Comparison of ENCODE assay signal across 8 cellular contexts in genomic region chr19:1279782-1280341, GRCh38. TPM values are rescaled to one million over a fixed set of nuclear protein-coding genes. Genes with fewer than 3 reads are reported as not detected.
DNase-seq lines count a peak whose midpoint lies in the region; ATAC-seq and TF ChIP-seq lines count a peak whose summit lies in the region.

No MANE protein-coding gene starts in this region.

- H2AFZ ChIP-seq in GM23248: no peak overlapping the region

- WGBS in GM23248 (ENCODE audit: low coverage in 1 of 2, low lambda C conversion rate in 2 of 2, missing lambda C conversion rate in 2 of 2), 2 experiments: 30 to 32% methylated on average over 10 of the region's 10 CpGs

- peaks cover 12% of the 10 kb centered on the region for H3K27me3 ChIP-seq in GM23248 (replicated peaks; ENCODE audit: insufficient read depth)
- H3K27me3 ChIP-seq in left lung: peaks cover 6 to 23% of the 10 kb centered on the region in 2 donors

- peaks cover 9% of the 10 kb centered on the region for H3K4me1 Mint-ChIP-seq in chondrocyte (ENCODE audit: low read depth)

- H3K9me3 ChIP-seq in GM23248 (ENCODE audit: low read depth): no peaks in the 10 kb centered on the region
- no peaks in the 10 kb centered on the region for H3K9me3 ChIP-seq in left lung

- intact Hi-C loops in left lung (cut with DNase I): no loop called here

- peak; percentile 96 for TF ChIP-seq CTCF in AG09309 (IDR thresholded peaks at IDR 0.05; ENCODE audit: control insufficient read depth, insufficient read depth, low read depth, low read length, missing control alignments)
- peak; percentile 94 for TF ChIP-seq CTCF in chondrocyte (IDR thresholded peaks at IDR 0.05)
- TF ChIP-seq CTCF in left lung (IDR thresholded peaks at IDR 0.05): peak; percentile 96 to 97

- H3K36me3 Mint-ChIP-seq in chondrocyte (ENCODE audit: low read depth): peaks cover 2% of the 10 kb centered on the region

- H3K79me2 ChIP-seq in GM23248 (ENCODE audit: insufficient read depth): peaks cover 12% of the 10 kb centered on the region

- H3K4me3 Mint-ChIP-seq in chondrocyte (ENCODE audit: unreplicated experiment): no peak overlapping the region

- H3K36me3 ChIP-seq in GM23248 (ENCODE audit: low read depth): no peaks in the 10 kb centered on the region
- peaks cover 0 to 30% of the 10 kb centered on the region in 2 donors for H3K36me3 ChIP-seq in left lung

- no peak for DNase-seq in AG09309 (ENCODE audit: low read depth)
- DNase-seq in GM23248: peak; percentile 82
- peak; percentile 50 for DNase-seq in NCI-H2227 treated with DMSO at 0.1 percent for 48 hours (lab: John Stamatoyannopoulos, UW)
- DNase-seq in activated CD4-positive, alpha-beta T cell treated with anti-CD3 and anti-CD28 coated beads for 48 hours: peak; percentile 87
- no peak for DNase-seq in chondrocyte (ENCODE audit: low spot score)
- DNase-seq in left lung: peak; percentile 79 to 94
- peak in 2 of 3 donors; percentile 67 to 70 for DNase-seq in stimulated activated CD4-positive, alpha-beta T cell treated with anti-CD3 and anti-CD28 coated beads, TNF-alpha, amount 100 ng/mL, for 1 hour (ENCODE audit: low read depth in 3 of 3, low spot score in 1 of 3)

- H3K9ac ChIP-seq in GM23248: no peak overlapping the region

- in situ Hi-C loops in GM23248 (cut with MboI): no loop called here

- H3K27ac Mint-ChIP-seq in chondrocyte (ENCODE audit: unreplicated experiment): peak overlapping the region; percentile 27

- H3K4me2 ChIP-seq in GM23248 (ENCODE audit: unreplicated experiment): no peak overlapping the region

- H3K4me1 ChIP-seq in GM23248 (ENCODE audit: insufficient read depth) (no peaks in the 10 kb centered on the region; the same call in 1 of the 2 replicates), left lung (peaks cover 4 to 25% of the 10 kb centered on the region in 2 donors)

- H3K9me2 ChIP-seq in GM23248 (ENCODE audit: insufficient read depth): no peaks in the 10 kb centered on the region

- ATAC-seq in left lung (peak; percentile 37), GM18907 (IDR thresholded peaks at IDR 0.05; ENCODE audit: unreplicated experiment) (no peak)

- H3K4me3 ChIP-seq in AG09309 (ENCODE audit: control insufficient read depth, low read depth, low read length): no peak overlapping the region
- H3K4me3 ChIP-seq in GM23248: no peak overlapping the region
- H3K4me3 ChIP-seq in left lung: no peak overlapping the region

- no peaks in the 10 kb centered on the region for H4K20me1 ChIP-seq in GM23248 (ENCODE audit: insufficient read depth)

- H3K27ac ChIP-seq in GM23248 (no peak overlapping the region), left lung (no peak overlapping the region)

- no peaks in the 10 kb centered on the region for H3K9me3 Mint-ChIP-seq in chondrocyte (ENCODE audit: low read depth)

- H3K27me3 Mint-ChIP-seq in chondrocyte (ENCODE audit: low read depth): no peaks in the 10 kb centered on the region

- H3F3A ChIP-seq in GM23248 (ENCODE audit: insufficient read depth): peaks cover 9% of the 10 kb centered on the region; the same call in 1 of the 2 replicates

RNA-seq across cellular contexts. Expression of gene FAM174C, which starts 4.5 kb away (rescaled TPM):
- total RNA-seq in GM23248 (2014; rRNA removed; shearing (Covaris generic)): 61.5 and 84.5 TPM in 2 replicates
- polyA plus RNA-seq in GM23248 (2016; fragmentation: Nextera tagmentation; extraction: Ambion mirVana): 67.8 and 81.6 TPM in 2 replicates
- total RNA-seq in chondrocyte (32.7 to 41.3 TPM (median 36.1 TPM) in 3 replicates), left lung (10 to 100 TPM; 48.0 to 58.7 TPM)

RNA-seq across cellular contexts. Expression of gene EFNA2, which starts 5.8 kb away (rescaled TPM):
- total RNA-seq in GM23248 (2014; rRNA removed; shearing (Covaris generic)): not detected in 2 replicates
- polyA plus RNA-seq in GM23248 (2016; fragmentation: Nextera tagmentation; extraction: Ambion mirVana): not detected in 2 replicates
- total RNA-seq in chondrocyte (7.0 to 7.9 TPM (median 7.2 TPM) in 3 replicates), left lung (under 1 TPM in 1 of 2 donors, not detected in 1; 0.52 TPM)

RNA-seq across cellular contexts. Expression of gene CIRBP, which starts 10.7 kb away (rescaled TPM):
- 239 and 392 TPM in 2 replicates for total RNA-seq in GM23248 (2014; rRNA removed; shearing (Covaris generic))
- 163 and 185 TPM in 2 replicates for polyA plus RNA-seq in GM23248 (2016; fragmentation: Nextera tagmentation; extraction: Ambion mirVana)
- 295 to 320 TPM (median 303 TPM) in 3 replicates for total RNA-seq in chondrocyte
- total RNA-seq in left lung: 100 to 1,000 TPM; 220 to 235 TPM

RNA-seq across cellular contexts. Expression of gene MIDN, which starts 31.5 kb away (rescaled TPM):
- 9.4 and 18.5 TPM in 2 replicates for total RNA-seq in GM23248 (2014; rRNA removed; shearing (Covaris generic))
- 3.1 and 4.0 TPM in 2 replicates for polyA plus RNA-seq in GM23248 (2016; fragmentation: Nextera tagmentation; extraction: Ambion mirVana)
- 64.5 to 75.3 TPM (median 68.3 TPM) in 3 replicates for total RNA-seq in chondrocyte
- 100 to 1,000 TPM in 1 of 2 donors, 10 to 100 TPM in 1; 87.4 to 115 TPM for total RNA-seq in left lung

RNA-seq across cellular contexts. Expression of gene ATP5F1D, which starts 38.3 kb away (rescaled TPM):
- 27.4 and 38.9 TPM in 2 replicates for total RNA-seq in GM23248 (2014; rRNA removed; shearing (Covaris generic))
- polyA plus RNA-seq in GM23248 (2016; fragmentation: Nextera tagmentation; extraction: Ambion mirVana): 287 and 290 TPM in 2 replicates
- total RNA-seq in chondrocyte (110 to 125 TPM (median 122 TPM) in 3 replicates), left lung (100 to 1,000 TPM; 139 to 161 TPM)

Comparison
In these comparisons a context has a peak if more than half of its experiments do, and no peak if none do; other contexts are left out.
1. DNase-seq: peak in GM23248 (single experiment), NCI-H2227 treated with DMSO at 0.1 percent for 48 hours (single experiment), activated CD4-positive, alpha-beta T cell treated with anti-CD3 and anti-CD28 coated beads for 48 hours (single experiment), left lung (2 of 2) and stimulated activated CD4-positive, alpha-beta T cell treated with anti-CD3 and anti-CD28 coated beads, TNF-alpha, amount 100 ng/mL, for 1 hour (2 of 3); none in AG09309 (single experiment) and chondrocyte (single experiment).
2. Peak in every context shown above with its lines, with median percentiles within 50 percentile points of each other: CTCF ChIP-seq.